8 cellular contexts compared by ENCODE assay signal in genomic region chr2:27409321-27410073, GRCh38.
A peak's percentile ranks its signal among the peaks of the same experiment; 100 is the strongest.
DNase-seq lines count a peak whose midpoint lies in the region; ATAC-seq lines count a peak whose summit lies in the region.

Gene PPM1G (minus strand): TSS chr2:27409591. CDS start chr2:27409422, 169 bp downstream.

- peak; percentile 78 to 98 for DNase-seq in NCI-H526 (lab: John Stamatoyannopoulos, UW)
- DNase-seq in activated CD4-positive, alpha-beta T cell treated with anti-CD3 and anti-CD28 coated beads for 48 hours = peak; percentile 98
- DNase-seq in stimulated activated CD4-positive, alpha-beta T cell treated with anti-CD3 and anti-CD28 coated beads, Interleukin-1b, Interleukin-23, amount 100 ng/mL, for 4 hours (ENCODE audit: low read depth in 2 of 2) = peak; percentile 95 to 97

- peaks cover 32% of the 10 kb centered on the region for H3K36me3 ChIP-seq in BLaER1

- H3K4me3 ChIP-seq in BLaER1 = peak within 1 kb of the TSS; percentile 95

- H3K4me2 ChIP-seq in BLaER1 = peak within 1 kb of the TSS; percentile 94

- H3K27me3 ChIP-seq in BLaER1 (no peaks in the 10 kb centered on the region), layer of hippocampus (ENCODE audit: control insufficient read depth, insufficient read depth, low read length) (no peaks in the 10 kb centered on the region)

- ATAC-seq in GM19324 (IDR thresholded peaks at IDR 0.05; ENCODE audit: low FRiP score, unreplicated experiment) = peak; percentile 96
- peak; percentile 87 for ATAC-seq in HG03460 (IDR thresholded peaks at IDR 0.05; ENCODE audit: unreplicated experiment)

- peak within 1 kb of the TSS; percentile 93 for H3K9ac ChIP-seq in BLaER1

- H3K9me3 ChIP-seq in BLaER1 = no peaks in the 10 kb centered on the region; the same call in 1 of the 2 replicates

- H4K20me1 ChIP-seq in BLaER1 = peaks cover 48% of the 10 kb centered on the region

- H3K27ac ChIP-seq in BLaER1 (peak within 1 kb of the TSS; percentile 92), cingulate gyrus (ENCODE audit: low read depth, low read length) (peak within 1 kb of the TSS; percentile 74), layer of hippocampus (ENCODE audit: low read depth, low read length) (peak within 1 kb of the TSS; percentile 80)

- H3K4me1 ChIP-seq in BLaER1 = peaks cover 30% of the 10 kb centered on the region

Comparison
In these comparisons a context has a peak if more than half of its experiments do, and no peak if none do; other contexts are left out.
1. Peak in every context shown above with its lines: DNase-seq, ATAC-seq, H3K4me3 ChIP-seq and H3K27ac ChIP-seq.